ENCODE assay signal across 10 cellular contexts in the genomic region with DNA sequence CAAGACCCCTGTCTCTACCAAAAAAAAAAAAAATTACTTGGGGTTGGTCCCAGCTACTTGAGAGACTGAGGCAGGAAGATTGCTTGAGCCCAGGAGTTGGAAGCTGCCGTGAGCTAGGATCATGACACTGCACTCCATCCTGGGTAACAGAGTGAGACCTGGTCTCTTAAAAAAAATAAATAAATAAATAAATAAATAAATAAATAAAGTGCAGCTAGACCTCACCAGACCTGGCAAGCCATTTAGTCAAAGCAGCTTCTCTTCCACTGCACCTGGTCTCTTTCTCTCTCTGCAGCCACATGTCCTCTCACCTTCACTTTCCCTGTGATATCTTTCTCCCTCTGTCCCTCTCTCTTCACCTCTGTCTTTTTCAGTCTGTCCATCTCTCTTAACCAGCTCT.
"Had no signal": no experiment of that assay in that cellular context is flagged by ENCODE, and none has a peak within 500 bp of the region (broad histone marks: within the 10 kb centered on the region; RNA-seq: fewer than 3 reads in every experiment).

No MANE protein-coding gene starts in this region.

- H3K4me3 Mint-ChIP-seq: GM23338, HFFc6 had no signal

- H2AFZ ChIP-seq: GM23248, GM23338 had no signal

- H3K27ac ChIP-seq: GM23248 had no signal

- DNase-seq: GM23248, GOT3, H7, HCEC 1CT, HFFc6 had no signal

- H3K36me3 ChIP-seq: HAP-1 had no signal

- H3K27ac Mint-ChIP-seq: GM23338, HFFc6 had no signal

- FAIRE-seq: H1, H54 had no signal

- H3K4me2 ChIP-seq: GM23338 had no signal

- ATAC-seq: GM23338, HCT116 had no signal

- H3K4me3 ChIP-seq: GM23248, GM23338, HAP-1 had no signal

- H3K9me3 ChIP-seq: HAP-1 had no signal

- H3K9me3 Mint-ChIP-seq: GM23338, HFFc6 had no signal

- H3K4me1 ChIP-seq: HAP-1 had no signal

- H3K9ac ChIP-seq: GM23248 had no signal
